ENCODE assay signal across 8 cellular contexts in genomic region chr1:52725903-52726264, GRCh38. TPM values are rescaled to one million over a fixed set of nuclear protein-coding genes. Genes with fewer than 3 reads are reported as not detected.
A peak's percentile ranks its signal among the peaks of the same experiment; 100 is the strongest.
DNase-seq lines count a peak whose midpoint lies in the region; ATAC-seq and TF ChIP-seq lines count a peak whose summit lies in the region.

No MANE protein-coding gene starts in this region.

- H3K27me3 ChIP-seq in HAP-1 (ENCODE audit: low read depth) = no peaks in the 10 kb centered on the region
- H3K27me3 ChIP-seq in right atrium auricular region = no peaks in the 10 kb centered on the region

- H3K36me3 Mint-ChIP-seq in activated T-helper 1 cell treated with anti-CD3 and anti-CD28 coated beads, Interleukin-12 subunit alpha, Interleukin-12 subunit beta, Interleukin-2, Interleukin-4 antibody, amounts not matched to agents 30 ng/mL and 10 ng/mL and 1 ng/mL, durations not matched to agents 14 hours and 24 hours and 36 hours (ENCODE audit: low read depth) = peaks cover 1% of the 10 kb centered on the region
- peaks cover 17% of the 10 kb centered on the region for H3K36me3 Mint-ChIP-seq in stimulated activated effector memory CD8-positive, alpha-beta T cell treated with anti-CD3 and anti-CD28 coated beads, Interleukin-12 subunit alpha, Interleukin-12 subunit beta, amount 100 ng/mL, for 72 hours

- no peak for ATAC-seq in stimulated activated effector memory CD8-positive, alpha-beta T cell treated with anti-CD3 and anti-CD28 coated beads, Interleukin-12 subunit alpha, Interleukin-12 subunit beta, amount 100 ng/mL, for 72 hours
- ATAC-seq in HG03469 (IDR thresholded peaks at IDR 0.05; ENCODE audit: unreplicated experiment) (no peak), HG03108 (IDR thresholded peaks at IDR 0.05; ENCODE audit: unreplicated experiment) (no peak)

- H3K4me3 ChIP-seq in HAP-1 = peak overlapping the region; percentile 56
- H3K4me3 ChIP-seq in right atrium auricular region = peak overlapping the region; percentile 93

- H3K27ac Mint-ChIP-seq in activated T-helper 1 cell treated with anti-CD3 and anti-CD28 coated beads, Interleukin-12 subunit alpha, Interleukin-12 subunit beta, Interleukin-2, Interleukin-4 antibody, amounts not matched to agents 30 ng/mL and 10 ng/mL and 1 ng/mL, durations not matched to agents 14 hours and 24 hours and 36 hours = peak overlapping the region; percentile 80
- peak overlapping the region; percentile 91 for H3K27ac Mint-ChIP-seq in stimulated activated effector memory CD8-positive, alpha-beta T cell treated with anti-CD3 and anti-CD28 coated beads, Interleukin-12 subunit alpha, Interleukin-12 subunit beta, amount 100 ng/mL, for 72 hours

- H3K27me3 Mint-ChIP-seq in activated T-helper 1 cell treated with anti-CD3 and anti-CD28 coated beads, Interleukin-12 subunit alpha, Interleukin-12 subunit beta, Interleukin-2, Interleukin-4 antibody, amounts not matched to agents 30 ng/mL and 10 ng/mL and 1 ng/mL, durations not matched to agents 14 hours and 24 hours and 36 hours (ENCODE audit: insufficient read depth) = no peaks in the 10 kb centered on the region

- TF ChIP-seq CTCF in right atrium auricular region (IDR thresholded peaks at IDR 0.05) = no peak

- no peaks in the 10 kb centered on the region for H3K9me3 Mint-ChIP-seq in activated T-helper 1 cell treated with anti-CD3 and anti-CD28 coated beads, Interleukin-12 subunit alpha, Interleukin-12 subunit beta, Interleukin-2, Interleukin-4 antibody, amounts not matched to agents 30 ng/mL and 10 ng/mL and 1 ng/mL, durations not matched to agents 14 hours and 24 hours and 36 hours
- H3K9me3 Mint-ChIP-seq in stimulated activated effector memory CD8-positive, alpha-beta T cell treated with anti-CD3 and anti-CD28 coated beads, Interleukin-12 subunit alpha, Interleukin-12 subunit beta, amount 100 ng/mL, for 72 hours = no peaks in the 10 kb centered on the region

- in situ Hi-C loops in HAP-1 (cut with MboI; ENCODE audit: low sequenced_read_pairs) = no loop called here

- peak overlapping the region; percentile 89 to 92 for H3K27ac ChIP-seq in right atrium auricular region

- H3K4me1 ChIP-seq in HAP-1 (peaks cover 22% of the 10 kb centered on the region), right atrium auricular region (peaks cover 0 to 20% of the 10 kb centered on the region in 2 donors)

- H3K9me3 ChIP-seq in HAP-1 (no peaks in the 10 kb centered on the region), right atrium auricular region (no peaks in the 10 kb centered on the region)

- intact Hi-C loops in activated T-helper 1 cell treated with anti-CD3 and anti-CD28 coated beads, Interleukin-12 subunit alpha, Interleukin-12 subunit beta, Interleukin-2, Interleukin-4 antibody, amounts not matched to agents 30 ng/mL and 10 ng/mL and 1 ng/mL, durations not matched to agents 14 hours and 24 hours and 36 hours (cut with micrococcal nuclease) = loop anchor here (1.0 to 10.0 kb wide), 11 partner anchors 23 to 1759 kb away; partner anchors contain the start of genes CC2D1B, COA7, CPT2 and LRP8

- H3K4me1 Mint-ChIP-seq in activated T-helper 1 cell treated with anti-CD3 and anti-CD28 coated beads, Interleukin-12 subunit alpha, Interleukin-12 subunit beta, Interleukin-2, Interleukin-4 antibody, amounts not matched to agents 30 ng/mL and 10 ng/mL and 1 ng/mL, durations not matched to agents 14 hours and 24 hours and 36 hours (ENCODE audit: low read depth) = peaks cover 42% of the 10 kb centered on the region
- H3K4me1 Mint-ChIP-seq in stimulated activated effector memory CD8-positive, alpha-beta T cell treated with anti-CD3 and anti-CD28 coated beads, Interleukin-12 subunit alpha, Interleukin-12 subunit beta, amount 100 ng/mL, for 72 hours = peaks cover 44% of the 10 kb centered on the region

- H3K4me3 Mint-ChIP-seq in activated T-helper 1 cell treated with anti-CD3 and anti-CD28 coated beads, Interleukin-12 subunit alpha, Interleukin-12 subunit beta, Interleukin-2, Interleukin-4 antibody, amounts not matched to agents 30 ng/mL and 10 ng/mL and 1 ng/mL, durations not matched to agents 14 hours and 24 hours and 36 hours = peak overlapping the region; percentile 88
- H3K4me3 Mint-ChIP-seq in stimulated activated effector memory CD8-positive, alpha-beta T cell treated with anti-CD3 and anti-CD28 coated beads, Interleukin-12 subunit alpha, Interleukin-12 subunit beta, amount 100 ng/mL, for 72 hours = peak overlapping the region; percentile 90

- DNase-seq in HAP-1 (ENCODE audit: low spot score in 2 of 2) (no peak), right atrium auricular region (ENCODE audit: low spot score) (no peak), inferior parietal cortex (ENCODE audit: extremely low spot score) (no peak), dedifferentiated amniotic fluid mesenchymal stem cell (ENCODE audit: extremely low spot score) (no peak)
- DNase-seq in activated T-helper 1 cell treated with anti-CD3 and anti-CD28 coated beads, Interleukin-12 subunit alpha, Interleukin-12 subunit beta, Interleukin-2, Interleukin-4 antibody, amounts not matched to agents 30 ng/mL and 10 ng/mL and 1 ng/mL, durations not matched to agents 14 hours and 24 hours and 36 hours (ENCODE audit: low spot score) = no peak
- no peak for DNase-seq in stimulated activated effector memory CD8-positive, alpha-beta T cell treated with anti-CD3 and anti-CD28 coated beads, Interleukin-12 subunit alpha, Interleukin-12 subunit beta, amount 100 ng/mL, for 72 hours (ENCODE audit: low spot score in 2 of 2)

- H3K36me3 ChIP-seq in HAP-1 (replicated peaks) (no peaks in the 10 kb centered on the region), right atrium auricular region (no peaks in the 10 kb centered on the region)

RNA-seq across cellular contexts. Expression of gene ZYG11B, which starts 0.4 kb away (rescaled TPM):
- total RNA-seq in activated T-helper 1 cell treated with anti-CD3 and anti-CD28 coated beads, Interleukin-12 subunit alpha, Interleukin-12 subunit beta, Interleukin-2, Interleukin-4 antibody, amounts not matched to agents 30 ng/mL and 10 ng/mL and 1 ng/mL, durations not matched to agents 14 hours and 24 hours and 36 hours = 8.4 and 8.5 TPM in 2 replicates
- 10 to 100 TPM; 44.1 to 70.7 TPM for total RNA-seq in right atrium auricular region

RNA-seq across cellular contexts. Expression of gene COA7, which starts 27.7 kb away (rescaled TPM):
- 37.6 and 39.9 TPM in 2 replicates for total RNA-seq in activated T-helper 1 cell treated with anti-CD3 and anti-CD28 coated beads, Interleukin-12 subunit alpha, Interleukin-12 subunit beta, Interleukin-2, Interleukin-4 antibody, amounts not matched to agents 30 ng/mL and 10 ng/mL and 1 ng/mL, durations not matched to agents 14 hours and 24 hours and 36 hours
- total RNA-seq in right atrium auricular region = 10 to 100 TPM in 1 of 2 donors, 1 to 10 TPM in 1; 8.7 to 10.6 TPM
